ENCODE assay signal across 2 cellular contexts in the genomic region with DNA sequence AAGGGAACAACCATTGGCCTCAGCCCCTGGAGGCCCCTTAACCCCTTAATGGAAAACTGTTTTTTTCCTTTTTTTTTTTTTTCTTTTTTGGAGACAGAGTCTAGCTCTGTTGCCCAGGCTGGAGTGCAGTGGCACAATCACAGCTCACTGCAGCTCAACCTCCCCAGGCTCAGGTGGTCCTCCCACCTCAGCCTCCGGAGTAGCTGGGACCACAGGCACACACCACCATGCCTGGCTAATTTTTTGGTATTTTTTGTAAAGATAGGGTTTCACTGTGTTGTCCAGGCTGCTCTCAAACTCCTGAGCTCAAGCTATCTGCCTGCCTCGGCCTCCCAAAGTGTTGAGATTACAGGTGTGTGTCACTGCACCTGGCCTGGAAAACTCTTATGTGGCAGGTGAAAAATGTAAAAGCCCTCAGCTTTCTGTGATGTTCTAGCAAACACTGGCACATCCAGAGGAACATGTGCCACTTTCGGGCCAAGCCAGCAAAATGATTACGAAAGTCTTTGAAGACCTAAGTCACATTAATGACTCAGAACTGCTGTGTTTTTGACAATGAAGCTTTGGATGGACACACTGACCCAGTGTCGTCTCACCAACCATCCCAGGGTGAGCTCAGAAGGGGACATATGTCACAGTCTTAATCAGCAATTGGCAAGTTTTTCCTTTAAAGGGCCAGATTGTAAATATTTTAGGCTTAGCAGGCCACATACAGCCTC.
TF ChIP-seq lines count a peak whose summit lies in the region.

No MANE protein-coding gene starts in this region.

TF ChIP-seq in WTC11, 78 proteins besides CTCF, POLR2A, EP300 and RAD21:
- TF ChIP-seq, protein P1, sequence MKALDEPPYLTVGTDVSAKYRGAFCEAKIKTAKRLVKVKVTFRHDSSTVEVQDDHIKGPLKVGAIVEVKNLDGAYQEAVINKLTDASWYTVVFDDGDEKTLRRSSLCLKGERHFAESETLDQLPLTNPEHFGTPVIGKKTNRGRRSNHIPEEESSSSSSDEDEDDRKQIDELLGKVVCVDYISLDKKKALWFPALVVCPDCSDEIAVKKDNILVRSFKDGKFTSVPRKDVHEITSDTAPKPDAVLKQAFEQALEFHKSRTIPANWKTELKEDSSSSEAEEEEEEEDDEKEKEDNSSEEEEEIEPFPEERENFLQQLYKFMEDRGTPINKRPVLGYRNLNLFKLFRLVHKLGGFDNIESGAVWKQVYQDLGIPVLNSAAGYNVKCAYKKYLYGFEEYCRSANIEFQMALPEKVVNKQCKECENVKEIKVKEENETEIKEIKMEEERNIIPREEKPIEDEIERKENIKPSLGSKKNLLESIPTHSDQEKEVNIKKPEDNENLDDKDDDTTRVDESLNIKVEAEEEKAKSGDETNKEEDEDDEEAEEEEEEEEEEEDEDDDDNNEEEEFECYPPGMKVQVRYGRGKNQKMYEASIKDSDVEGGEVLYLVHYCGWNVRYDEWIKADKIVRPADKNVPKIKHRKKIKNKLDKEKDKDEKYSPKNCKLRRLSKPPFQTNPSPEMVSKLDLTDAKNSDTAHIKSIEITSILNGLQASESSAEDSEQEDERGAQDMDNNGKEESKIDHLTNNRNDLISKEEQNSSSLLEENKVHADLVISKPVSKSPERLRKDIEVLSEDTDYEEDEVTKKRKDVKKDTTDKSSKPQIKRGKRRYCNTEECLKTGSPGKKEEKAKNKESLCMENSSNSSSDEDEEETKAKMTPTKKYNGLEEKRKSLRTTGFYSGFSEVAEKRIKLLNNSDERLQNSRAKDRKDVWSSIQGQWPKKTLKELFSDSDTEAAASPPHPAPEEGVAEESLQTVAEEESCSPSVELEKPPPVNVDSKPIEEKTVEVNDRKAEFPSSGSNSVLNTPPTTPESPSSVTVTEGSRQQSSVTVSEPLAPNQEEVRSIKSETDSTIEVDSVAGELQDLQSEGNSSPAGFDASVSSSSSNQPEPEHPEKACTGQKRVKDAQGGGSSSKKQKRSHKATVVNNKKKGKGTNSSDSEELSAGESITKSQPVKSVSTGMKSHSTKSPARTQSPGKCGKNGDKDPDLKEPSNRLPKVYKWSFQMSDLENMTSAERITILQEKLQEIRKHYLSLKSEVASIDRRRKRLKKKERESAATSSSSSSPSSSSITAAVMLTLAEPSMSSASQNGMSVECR (CRISPR knock-in tag; IDR thresholded peaks at IDR 0.05; ENCODE audit: borderline replicate concordance) = no peak
- TF ChIP-seq ZNF121 (CRISPR knock-in tag; IDR thresholded peaks at IDR 0.05) (peak; percentile 82), RELA (CRISPR knock-in tag; IDR thresholded peaks at IDR 0.05; ENCODE audit: borderline replicate concordance) (no peak)

TF ChIP-seq in HepG2, 621 proteins besides CTCF, POLR2A, EP300 and RAD21:
- no peak for TF ChIP-seq SMAD1 (CRISPR knock-in tag; IDR thresholded peaks at IDR 0.05; ENCODE audit: borderline replicate concordance, low read depth)
- TF ChIP-seq, protein P2, sequence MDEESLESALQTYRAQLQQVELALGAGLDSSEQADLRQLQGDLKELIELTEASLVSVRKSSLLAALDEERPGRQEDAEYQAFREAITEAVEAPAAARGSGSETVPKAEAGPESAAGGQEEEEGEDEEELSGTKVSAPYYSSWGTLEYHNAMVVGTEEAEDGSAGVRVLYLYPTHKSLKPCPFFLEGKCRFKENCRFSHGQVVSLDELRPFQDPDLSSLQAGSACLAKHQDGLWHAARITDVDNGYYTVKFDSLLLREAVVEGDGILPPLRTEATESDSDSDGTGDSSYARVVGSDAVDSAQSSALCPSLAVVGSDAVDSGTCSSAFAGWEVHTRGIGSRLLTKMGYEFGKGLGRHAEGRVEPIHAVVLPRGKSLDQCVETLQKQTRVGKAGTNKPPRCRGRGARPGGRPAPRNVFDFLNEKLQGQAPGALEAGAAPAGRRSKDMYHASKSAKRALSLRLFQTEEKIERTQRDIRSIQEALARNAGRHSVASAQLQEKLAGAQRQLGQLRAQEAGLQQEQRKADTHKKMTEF (CRISPR knock-in tag; IDR thresholded peaks at IDR 0.05) = peak; percentile 34; the same call in 1 of the 2 replicates
- TF ChIP-seq CEBPG (CRISPR knock-in tag; IDR thresholded peaks at IDR 0.05) = peak; percentile 20; the same call in 1 of the 2 replicates
- peak; percentile 53; the same call in 1 of the 2 replicates for TF ChIP-seq SOX5 (CRISPR knock-in tag; IDR thresholded peaks at IDR 0.05; ENCODE audit: borderline replicate concordance)
- TF ChIP-seq CREM (IDR thresholded peaks at IDR 0.05) = 0 out of 2 replicates have a peak, but pooled peaks have one; percentile 23
- TF ChIP-seq CREM (CRISPR knock-in tag; IDR thresholded peaks at IDR 0.05) = no peak
- TF ChIP-seq FOSL2 (CRISPR knock-in tag; IDR thresholded peaks at IDR 0.05) = peak; percentile 87
- TF ChIP-seq ZNF121 (CRISPR knock-in tag; IDR thresholded peaks at IDR 0.05) = peak; percentile 76
- TF ChIP-seq MAZ (IDR thresholded peaks at IDR 0.05; ENCODE audit: borderline replicate concordance, low read depth, low read length) = no peak
- no peak for TF ChIP-seq MAZ (CRISPR knock-in tag; IDR thresholded peaks at IDR 0.05; ENCODE audit: low read depth)
- 0 out of 2 replicates have a peak, but pooled peaks have one; percentile 13 for TF ChIP-seq FOXA3 (CRISPR knock-in tag; IDR thresholded peaks at IDR 0.05)
- TF ChIP-seq KAT7 (CRISPR knock-in tag; IDR thresholded peaks at IDR 0.05; ENCODE audit: borderline replicate concordance) = no peak
- TF ChIP-seq CEBPB (IDR thresholded peaks at IDR 0.05; ENCODE audit: borderline replicate concordance, low read depth, low read length) = peak; percentile 63; the same call in 1 of the 2 replicates
- 0 out of 2 replicates have a peak, but pooled peaks have one; percentile 44 for TF ChIP-seq JUN (CRISPR knock-in tag; IDR thresholded peaks at IDR 0.05)
- TF ChIP-seq, protein P3, sequence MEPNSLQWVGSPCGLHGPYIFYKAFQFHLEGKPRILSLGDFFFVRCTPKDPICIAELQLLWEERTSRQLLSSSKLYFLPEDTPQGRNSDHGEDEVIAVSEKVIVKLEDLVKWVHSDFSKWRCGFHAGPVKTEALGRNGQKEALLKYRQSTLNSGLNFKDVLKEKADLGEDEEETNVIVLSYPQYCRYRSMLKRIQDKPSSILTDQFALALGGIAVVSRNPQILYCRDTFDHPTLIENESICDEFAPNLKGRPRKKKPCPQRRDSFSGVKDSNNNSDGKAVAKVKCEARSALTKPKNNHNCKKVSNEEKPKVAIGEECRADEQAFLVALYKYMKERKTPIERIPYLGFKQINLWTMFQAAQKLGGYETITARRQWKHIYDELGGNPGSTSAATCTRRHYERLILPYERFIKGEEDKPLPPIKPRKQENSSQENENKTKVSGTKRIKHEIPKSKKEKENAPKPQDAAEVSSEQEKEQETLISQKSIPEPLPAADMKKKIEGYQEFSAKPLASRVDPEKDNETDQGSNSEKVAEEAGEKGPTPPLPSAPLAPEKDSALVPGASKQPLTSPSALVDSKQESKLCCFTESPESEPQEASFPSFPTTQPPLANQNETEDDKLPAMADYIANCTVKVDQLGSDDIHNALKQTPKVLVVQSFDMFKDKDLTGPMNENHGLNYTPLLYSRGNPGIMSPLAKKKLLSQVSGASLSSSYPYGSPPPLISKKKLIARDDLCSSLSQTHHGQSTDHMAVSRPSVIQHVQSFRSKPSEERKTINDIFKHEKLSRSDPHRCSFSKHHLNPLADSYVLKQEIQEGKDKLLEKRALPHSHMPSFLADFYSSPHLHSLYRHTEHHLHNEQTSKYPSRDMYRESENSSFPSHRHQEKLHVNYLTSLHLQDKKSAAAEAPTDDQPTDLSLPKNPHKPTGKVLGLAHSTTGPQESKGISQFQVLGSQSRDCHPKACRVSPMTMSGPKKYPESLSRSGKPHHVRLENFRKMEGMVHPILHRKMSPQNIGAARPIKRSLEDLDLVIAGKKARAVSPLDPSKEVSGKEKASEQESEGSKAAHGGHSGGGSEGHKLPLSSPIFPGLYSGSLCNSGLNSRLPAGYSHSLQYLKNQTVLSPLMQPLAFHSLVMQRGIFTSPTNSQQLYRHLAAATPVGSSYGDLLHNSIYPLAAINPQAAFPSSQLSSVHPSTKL (CRISPR knock-in tag; IDR thresholded peaks at IDR 0.05) = peak; percentile 37; the same call in 1 of the 2 replicates
TF ChIP-seq in HepG2: peak in this region for 10.
